19 cellular contexts compared by ENCODE assay signal in the genomic region with DNA sequence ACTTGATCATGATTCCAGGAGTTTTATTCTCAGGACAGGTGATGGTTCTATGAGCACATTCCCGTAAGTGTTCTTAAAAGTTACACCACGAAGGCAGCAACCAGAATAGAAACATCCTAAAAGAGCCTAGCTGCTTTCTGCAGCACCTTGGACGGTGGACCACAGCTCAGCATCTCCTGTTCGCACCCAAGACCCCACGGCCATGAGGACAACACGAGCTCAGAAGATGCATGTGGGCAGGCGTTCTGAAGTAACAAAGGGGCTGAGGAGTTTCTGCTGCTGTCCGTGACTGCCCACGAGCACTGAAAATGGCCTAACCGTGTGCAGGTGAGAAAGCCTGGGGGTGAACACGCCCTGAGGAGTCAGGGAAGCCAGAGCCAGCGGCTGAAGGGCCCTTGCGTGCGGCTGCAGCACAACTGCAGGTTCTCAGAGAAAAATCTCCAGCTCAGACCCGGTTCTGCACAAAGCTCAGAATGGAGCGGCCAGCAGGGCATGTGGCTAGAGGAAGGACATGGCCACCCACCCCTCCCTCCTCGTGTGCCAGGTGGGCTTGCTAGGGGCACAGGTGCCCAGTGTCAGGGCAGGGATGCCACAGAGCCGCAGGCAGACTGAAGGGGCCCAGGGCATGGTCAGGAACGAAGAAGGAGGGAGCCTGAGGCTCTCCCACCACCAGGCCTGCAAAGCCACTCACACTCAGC. TPM values are rescaled to one million over a fixed set of nuclear protein-coding genes. Genes with fewer than 3 reads are reported as not detected.
"Had no signal": no experiment of that assay in that cellular context is flagged by ENCODE, and none has a peak within 500 bp of the region (broad histone marks: within the 10 kb centered on the region; RNA-seq: fewer than 3 reads in every experiment).

No MANE protein-coding gene starts in this region.

- ATAC-seq: activated T-helper 17 cell treated with anti-CD3 and anti-CD28 coated beads, Interleukin-2, amount 50 U/mL, for 72 hours had no signal

- H3K27me3 Mint-ChIP-seq: activated CD4-positive, alpha-beta T cell treated with anti-CD3 and anti-CD28 coated beads, Interleukin-2, amount 10 ng/mL, durations not matched to agents 24 days and 14 days; activated T-helper 17 cell treated with anti-CD3 and anti-CD28 coated beads, Interleukin-2, amount 50 U/mL, for 72 hours; type B pancreatic cell had no signal

- DNase-seq: activated CD4-positive, alpha-beta T cell treated with anti-CD3 and anti-CD28 coated beads, Interleukin-2, amount 10 ng/mL, durations not matched to agents 24 days and 14 days; activated CD4-positive, CD25-positive, alpha-beta regulatory T cell; activated CD8-positive, alpha-beta memory T cell treated with anti-CD3 and anti-CD28 coated beads for 24 hours; activated naive CD4-positive, alpha-beta T cell treated with Interleukin-2 at 50 U/mL for 16 hours; erythroblast; hypothalamus; kidney glomerular epithelial cell; ovary; stimulated activated CD4-positive, alpha-beta T cell treated with anti-CD3 and anti-CD28 coated beads, Interleukin-4, amount 100 ng/mL, for 24 hours; stimulated activated naive CD4-positive, alpha-beta T cell had no signal

- H3K9me3 ChIP-seq: ascending aorta, ovary, SJSA1, suprapubic skin had no signal

- H3K4me3 Mint-ChIP-seq: activated CD4-positive, alpha-beta T cell treated with anti-CD3 and anti-CD28 coated beads, Interleukin-2, amount 10 ng/mL, durations not matched to agents 24 days and 14 days; activated T-helper 17 cell treated with anti-CD3 and anti-CD28 coated beads, Interleukin-2, amount 50 U/mL, for 72 hours; neural progenitor cell; T-helper 2 cell treated with Interferon-gamma antibody and Interleukin-4, amounts not matched to agents 5 μg/mL and 100 μg/mL, for 36 hours; type B pancreatic cell had no signal

- H3K27ac ChIP-seq: ascending aorta, cardiac muscle cell, neural progenitor cell, ovary, SJSA1, suprapubic skin had no signal

- H3K27me3 ChIP-seq: ascending aorta, cardiac muscle cell, neural progenitor cell, ovary, SJSA1, suprapubic skin had no signal

- H3K36me3 ChIP-seq: cardiac muscle cell, neural progenitor cell, ovary had no signal

- H3K4me1 ChIP-seq: neural progenitor cell had no signal

- H3K27ac Mint-ChIP-seq: activated CD4-positive, alpha-beta T cell treated with anti-CD3 and anti-CD28 coated beads, Interleukin-2, amount 10 ng/mL, durations not matched to agents 24 days and 14 days; activated T-helper 17 cell treated with anti-CD3 and anti-CD28 coated beads, Interleukin-2, amount 50 U/mL, for 72 hours; neural progenitor cell; T-helper 2 cell treated with Interferon-gamma antibody and Interleukin-4, amounts not matched to agents 5 μg/mL and 100 μg/mL, for 36 hours; type B pancreatic cell had no signal

- H3K36me3 Mint-ChIP-seq: type B pancreatic cell had no signal

- H3K4me1 Mint-ChIP-seq: activated T-helper 17 cell treated with anti-CD3 and anti-CD28 coated beads, Interleukin-2, amount 50 U/mL, for 72 hours had no signal

- H3K4me3 ChIP-seq: ascending aorta, cardiac muscle cell, lung, neural progenitor cell, ovary, SJSA1, suprapubic skin had no signal

- H3K9me3 Mint-ChIP-seq: activated CD4-positive, alpha-beta T cell treated with anti-CD3 and anti-CD28 coated beads, Interleukin-2, amount 10 ng/mL, durations not matched to agents 24 days and 14 days; activated T-helper 17 cell treated with anti-CD3 and anti-CD28 coated beads, Interleukin-2, amount 50 U/mL, for 72 hours; neural progenitor cell; T-helper 2 cell treated with Interferon-gamma antibody and Interleukin-4, amounts not matched to agents 5 μg/mL and 100 μg/mL, for 36 hours; type B pancreatic cell had no signal

RNA-seq across cellular contexts. Expression of gene C16orf95, which starts 10.8 kb away (rescaled TPM):
- total RNA-seq: ascending aorta had no signal
